10 cellular contexts compared by ENCODE assay signal in the genomic region with DNA sequence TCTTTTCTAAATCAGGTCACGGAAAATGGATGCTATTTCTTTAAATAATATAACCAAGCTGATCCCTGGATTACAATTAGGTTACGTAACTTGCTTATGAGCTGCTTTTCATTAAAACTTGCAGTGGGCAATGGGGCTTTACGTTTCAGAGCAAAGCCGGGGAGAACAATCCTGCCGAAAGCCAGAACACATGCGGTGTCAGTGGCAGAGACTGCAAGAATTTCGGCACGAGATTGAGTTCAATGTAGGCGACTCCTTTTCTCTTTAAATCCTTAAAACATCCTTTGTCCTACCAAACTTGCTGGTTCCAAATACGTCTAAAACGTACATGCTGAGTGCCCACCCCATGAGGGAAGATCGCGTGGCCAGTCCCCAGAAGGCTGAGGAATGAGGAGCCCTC. TPM values are rescaled to one million over a fixed set of nuclear protein-coding genes. Genes with fewer than 3 reads are reported as not detected.
DNase-seq lines count a peak whose midpoint lies in the region; ATAC-seq and TF ChIP-seq lines count a peak whose summit lies in the region.
"Had no signal": no experiment of that assay in that cellular context is flagged by ENCODE, and none has a peak within 500 bp of the region (broad histone marks: within the 10 kb centered on the region; RNA-seq: fewer than 3 reads in every experiment).

No MANE protein-coding gene starts in this region.

- H3K27ac Mint-ChIP-seq in activated T-helper 17 cell treated with anti-CD3 and anti-CD28 coated beads, Interleukin-2, amount 50 U/mL, for 72 hours, result no peak overlapping the region

- H3K27ac ChIP-seq in mucosa of rectum (ENCODE audit: low read depth in 2 of 2, low read length in 2 of 2) (peak overlapping the region; percentile 28 to 39), tibial artery (peak overlapping the region; percentile 61 to 65)

- H3K27me3 Mint-ChIP-seq in activated T-helper 17 cell treated with anti-CD3 and anti-CD28 coated beads, Interleukin-2, amount 50 U/mL, for 72 hours, result peaks cover 3% of the 10 kb centered on the region

- H3K4me3 Mint-ChIP-seq in activated T-helper 17 cell treated with anti-CD3 and anti-CD28 coated beads, Interleukin-2, amount 50 U/mL, for 72 hours, result no peak overlapping the region

- no peaks in the 10 kb centered on the region for H3K9me3 Mint-ChIP-seq in activated T-helper 17 cell treated with anti-CD3 and anti-CD28 coated beads, Interleukin-2, amount 50 U/mL, for 72 hours

- H3K9me3 ChIP-seq in mucosa of rectum (ENCODE audit: control insufficient read depth in 2 of 2, low read length in 2 of 2) (no peaks in the 10 kb centered on the region), tibial artery (peaks cover 0 to 4% (median 0%) of the 10 kb centered on the region in 3 donors)

- H3K4me3 ChIP-seq in choroid plexus epithelial cell (ENCODE audit: low read depth, low read length), result peak overlapping the region; percentile 48
- peak overlapping the region in 1 of 2 donors; percentile 49 for H3K4me3 ChIP-seq in mucosa of rectum (ENCODE audit: low read length in 2 of 2)
- H3K4me3 ChIP-seq in tibial artery, result peak overlapping the region; percentile 43 to 50

- TF ChIP-seq CTCF in choroid plexus epithelial cell (conservative IDR thresholded peaks at IDR 0.05; ENCODE audit: low read depth, low read length) (no peak), tibial artery (IDR thresholded peaks at IDR 0.05) (no peak)

- peaks cover 5% of the 10 kb centered on the region for H3K4me1 Mint-ChIP-seq in activated T-helper 17 cell treated with anti-CD3 and anti-CD28 coated beads, Interleukin-2, amount 50 U/mL, for 72 hours

- H3K9ac ChIP-seq in mucosa of rectum (ENCODE audit: low read depth in 1 of 2, low read length in 2 of 2), result no peak overlapping the region

- H3K4me1 ChIP-seq in mucosa of rectum (ENCODE audit: control insufficient read depth in 2 of 2, insufficient read depth in 2 of 2, low read length in 2 of 2) (peaks cover 0 to 2% of the 10 kb centered on the region in 2 donors), tibial artery (peaks cover 0 to 27% (median 11%) of the 10 kb centered on the region in 4 donors)

- peak; percentile 26 for DNase-seq in NCI-H2227 (lab: John Stamatoyannopoulos, UW; ENCODE audit: unreplicated experiment)
- peak; percentile 55 for DNase-seq in choroid plexus epithelial cell (ENCODE audit: low read depth)
- no peak for DNase-seq in tibial artery
- no peak for DNase-seq in mesenteric fat pad (ENCODE audit: low spot score)
- DNase-seq: effector memory CD4-positive, alpha-beta T cell; mesendoderm; NCI-H2081 treated with DMSO at 0.1 percent for 48 hours had no signal

- no peak for ATAC-seq in GM21528 (IDR thresholded peaks at IDR 0.05; ENCODE audit: low FRiP score, unreplicated experiment)
- ATAC-seq in activated T-helper 17 cell treated with anti-CD3 and anti-CD28 coated beads, Interleukin-2, amount 50 U/mL, for 72 hours (replicated peaks), result no peak

- no peaks in the 10 kb centered on the region for H3K36me3 ChIP-seq in mucosa of rectum (ENCODE audit: control insufficient read depth in 2 of 2, insufficient read depth in 2 of 2, low read length in 2 of 2)
- no peaks in the 10 kb centered on the region for H3K36me3 ChIP-seq in tibial artery

- no peaks in the 10 kb centered on the region for H3K36me3 Mint-ChIP-seq in activated T-helper 17 cell treated with anti-CD3 and anti-CD28 coated beads, Interleukin-2, amount 50 U/mL, for 72 hours (ENCODE audit: low read depth)

- intact Hi-C loops in tibial artery (cut with DNase I; ENCODE audit: low total_unique reads), result no loop called here

- no peaks in the 10 kb centered on the region for H3K27me3 ChIP-seq in mucosa of rectum (ENCODE audit: control insufficient read depth in 2 of 2, insufficient read depth in 2 of 2, low read length in 2 of 2)
- no peaks in the 10 kb centered on the region for H3K27me3 ChIP-seq in tibial artery

RNA-seq across cellular contexts. Expression of a gene that starts 36.8 kb away (rescaled TPM):
- total RNA-seq in mesenteric fat pad, result 41.7 TPM
- total RNA-seq in activated T-helper 17 cell treated with anti-CD3 and anti-CD28 coated beads, Interleukin-2, amount 50 U/mL, for 72 hours, result 10 to 100 TPM; 27.5 to 29.7 TPM

Comparison
In these comparisons a context has a peak if more than half of its experiments do, and no peak if none do; other contexts are left out.
1. DNase-seq: peak in NCI-H2227 (single experiment) and choroid plexus epithelial cell (single experiment); none in tibial artery (0 of 2) and mesenteric fat pad (single experiment).